In genomic region chr19:47110521-47111080, GRCh38 we compare ENCODE assay signal across 8 cellular contexts. TPM values are rescaled to one million over a fixed set of nuclear protein-coding genes. Genes with fewer than 3 reads are reported as not detected.
DNase-seq lines count a peak whose midpoint lies in the region; ATAC-seq, FAIRE-seq and TF ChIP-seq lines count a peak whose summit lies in the region.

No MANE protein-coding gene starts in this region.

- TF ChIP-seq POLR2A in K562 (conservative IDR thresholded peaks at IDR 0.05) = no peak
- no peak for TF ChIP-seq POLR2A in lower leg skin (IDR thresholded peaks at IDR 0.05)

- CTCF ChIA-PET in K562 (lab: Yijun Ruan, JAX; ENCODE audit: low intra/inter-chr PET ratio) = no interaction called here

- no TSS peak for BruUV-seq in K562 (replicated peaks; lab: Mats Ljungman, UMichigan)

- no peak for ATAC-seq in K562

- H3K4me1 ChIP-seq in HAP-1 = peaks cover 25% of the 10 kb centered on the region
- H3K4me1 ChIP-seq in SJSA1 (replicated peaks) = peaks cover 48% of the 10 kb centered on the region
- peaks cover 20 to 40% of the 10 kb centered on the region in 2 experiments for H3K4me1 ChIP-seq in K562 (replicated peaks in 1 of 2; ENCODE audit: control insufficient read depth in 2 of 2, insufficient read depth in 2 of 2, low read length in 2 of 2)

- H4K20me1 ChIP-seq in K562 (replicated peaks; ENCODE audit: control insufficient read depth, insufficient read depth, low read length) = no peaks in the 10 kb centered on the region

- H3K4me3 ChIP-seq in HAP-1 = peak overlapping the region; percentile 77
- H3K4me3 ChIP-seq in SJSA1 = peak overlapping the region; percentile 58
- peak overlapping the region; percentile 89 for H3K4me3 ChIP-seq in K562
- peak overlapping the region; percentile 94 for H3K4me3 ChIP-seq in lower leg skin (ENCODE audit: low read depth, poor library complexity, severe bottlenecking)

- peak overlapping the region; percentile 88 for H3K4me2 ChIP-seq in K562 (ENCODE audit: insufficient read depth, low read length)

- TF ChIP-seq RAD21 in K562 (CRISPR knock-in tag; conservative IDR thresholded peaks at IDR 0.05 in 1 of 2, IDR thresholded peaks at IDR 0.05 in 1 of 2) = no peak

- FAIRE-seq in K562 (lab: Jason Lieb, UNC) = peak; percentile 70

- TF ChIP-seq CTCF in K562 (IDR thresholded peaks at IDR 0.05 in 2 of 3, conservative IDR thresholded peaks at IDR 0.05 in 1 of 3; ENCODE audit: insufficient read depth in 2 of 3, low read depth in 1 of 3, low read length in 3 of 3) (no peak), lower leg skin (IDR thresholded peaks at IDR 0.05) (no peak)

- in situ Hi-C loops in HAP-1 (cut with MboI; ENCODE audit: low sequenced_read_pairs) (no loop called here), K562 (cut with MboI) (no loop called here)

- no peak for TF ChIP-seq EP300 in K562 (IDR thresholded peaks at IDR 0.05; ENCODE audit: low read length)

- H3K36me3 ChIP-seq in HAP-1 (replicated peaks) = no peaks in the 10 kb centered on the region; the same call in 1 of the 2 replicates
- peaks cover 46% of the 10 kb centered on the region for H3K36me3 ChIP-seq in SJSA1
- H3K36me3 ChIP-seq in K562 (ENCODE audit: control insufficient read depth, insufficient read depth, low read length) = peaks cover 34% of the 10 kb centered on the region

- POLR2A ChIA-PET in K562 (lab: Yijun Ruan, JAX) = interaction anchor here (0.6 to 1.7 kb wide), 7 partner anchors 11 to 542 kb away, joined by 3 to 8 read pairs (median 4); partner anchors contain the start of gene SAE1

- peak overlapping the region; percentile 99 for H3K27ac ChIP-seq in SJSA1
- peak overlapping the region; percentile 96 for H3K27ac ChIP-seq in K562 (ENCODE audit: extremely low read depth, low read depth, low read length)

- no peaks in the 10 kb centered on the region for H3K9me1 ChIP-seq in K562 (ENCODE audit: control insufficient read depth, insufficient read depth, low read length)

- DNase-seq in HAP-1 (ENCODE audit: low spot score in 2 of 2) = peak; percentile 26 to 73
- peak in 1 of 2 experiments; percentile 27 for DNase-seq in SJSA1 (ENCODE audit: low read depth in 1 of 2, low spot score in 2 of 2)
- peak in 3 of 4 experiments; percentile 14 to 49 (median 15) for DNase-seq in K562 (ENCODE audit: extremely low read depth in 1 of 4, low spot score in 3 of 4)
- no peak for DNase-seq in lower leg skin (ENCODE audit: low spot score in 2 of 2)
- DNase-seq in stimulated activated naive CD4-positive, alpha-beta T cell treated with Interleukin-2 at 50 U/mL for 16 hours (lab: John Stamatoyannopoulos, UW) = peak; percentile 61
- DNase-seq in ureter (ENCODE audit: low spot score) = no peak
- no peak for DNase-seq in cerebellum (ENCODE audit: low spot score)
- no peak for DNase-seq in 8988T

- H2AFZ ChIP-seq in K562 (ENCODE audit: low read depth, low read length) = no peak overlapping the region

- no peaks in the 10 kb centered on the region for H3K9me3 ChIP-seq in HAP-1
- H3K9me3 ChIP-seq in SJSA1 (replicated peaks) = no peaks in the 10 kb centered on the region
- H3K9me3 ChIP-seq in K562 (replicated peaks; ENCODE audit: control insufficient read depth, insufficient read depth, low read depth, low read length) = no peaks in the 10 kb centered on the region

- 0% methylated on average over 12 of the region's 16 CpGs for WGBS in K562 (ENCODE audit: insufficient coverage, low coverage, missing lambda C conversion rate)
- 3 to 4% methylated on average over 16 of the region's 16 CpGs for WGBS in lower leg skin, 2 donors

- intact Hi-C loops in K562 (cut with micrococcal nuclease) = loop anchor here (5.0 kb wide), 1 partner anchor 248 kb away; the partner anchor contains the start of gene ARHGAP35
- intact Hi-C loops in lower leg skin (cut with DNase I; ENCODE audit: low total_unique reads) = no loop called here

- peak overlapping the region; percentile 98 to 99 for H3K9ac ChIP-seq in K562 (ENCODE audit: insufficient read depth in 1 of 2, low read depth in 2 of 2, low read length in 2 of 2)

- peaks cover 68% of the 10 kb centered on the region for H3K79me2 ChIP-seq in K562 (ENCODE audit: control insufficient read depth, insufficient read depth, low read length)

- H3K27me3 ChIP-seq in HAP-1 (ENCODE audit: low read depth) = no peaks in the 10 kb centered on the region
- no peaks in the 10 kb centered on the region for H3K27me3 ChIP-seq in SJSA1 (replicated peaks)
- H3K27me3 ChIP-seq in K562 (ENCODE audit: control insufficient read depth in 2 of 2, insufficient read depth in 2 of 2, low read length in 2 of 2) = no peaks in the 10 kb centered on the region

TF ChIP-seq in K562, 482 proteins besides CTCF, POLR2A, EP300 and RAD21 (continues in another document):
- no peak for TF ChIP-seq EHMT2 (IDR thresholded peaks at IDR 0.05)
- TF ChIP-seq KAT2B (IDR thresholded peaks at IDR 0.05; ENCODE audit: low read depth, low read length) = no peak
- no peak for TF ChIP-seq TCF7 (IDR thresholded peaks at IDR 0.05; ENCODE audit: borderline replicate concordance)
- TF ChIP-seq ZNF518B (CRISPR knock-in tag; IDR thresholded peaks at IDR 0.05) = no peak
- peak in 1 of 2 experiments; percentile 36; a peak in 1 of 4 replicates for TF ChIP-seq SIN3A (IDR thresholded peaks at IDR 0.05; ENCODE audit: borderline replicate concordance in 2 of 2, control insufficient read depth in 1 of 2, low read depth in 2 of 2, low read length in 2 of 2)

RNA-seq across cellular contexts. Expression of gene ZC3H4, which starts 3.0 kb away (rescaled TPM):
- 6.8 and 11.1 TPM in 2 replicates for total RNA-seq in SJSA1 (2014; rRNA removed; shearing (Covaris generic))
- total RNA-seq in K562 (2011; cell fraction: chromatin; rRNA removed; ENCODE audit: low replicate concordance) = 66.1 and 83.6 TPM in 2 replicates
- 24.1 and 34.0 TPM in 2 replicates for total RNA-seq in K562 (2011; cell fraction: nucleolus; rRNA removed)
- total RNA-seq in K562 (2011; cell fraction: nucleoplasm; rRNA removed) = 30.9 TPM in 2 replicates
- total RNA-seq in K562 (2014; rRNA removed) (18.3 and 26.0 TPM in 2 replicates), K562 (2014; rRNA removed; fragmentation: Illumina TruSeq; extraction: Trizol) (19.6 and 24.1 TPM in 2 replicates), K562 (2015; rRNA removed; fragmentation: Illumina TruSeq; extraction: Trizol) (13.2 and 19.1 TPM in 2 replicates), K562 (2021) (59.5 and 75.6 TPM in 2 replicates), lower leg skin (10 to 100 TPM; 21.8 to 29.5 (median 27.6) TPM), ureter (55.1 TPM), cerebellum (16.8 TPM)
- polyA plus RNA-seq in K562 (2011; rRNA removed) (4.0 and 5.3 TPM in 2 replicates), K562 (2014; fragmentation: Illumina TruSeq; extraction: Trizol) (33.5 and 33.7 TPM in 2 replicates), K562 (2014; fragmentation: Nextera tagmentation; extraction: Ambion mirVana) (1 to 10 TPM; 2.2 to 8.0 TPM), K562 (2014; rRNA removed) (14.4 and 17.6 TPM in 2 replicates)
- 2.2 and 3.7 TPM in 2 replicates for polyA plus RNA-seq in K562 (2011; cell fraction: cytosol; rRNA removed)
- 14.1 and 22.9 TPM in 2 replicates for polyA plus RNA-seq in K562 (2011; cell fraction: nucleus; rRNA removed)
- polyA plus RNA-seq in K562 (2012) = 11.1 and 39.1 TPM in 2 replicates
- 14.0 and 14.6 TPM in 2 replicates for polyA minus RNA-seq in K562 (2011; rRNA and poly(A)+ RNA removed)
- 23.3 and 31.7 TPM in 2 replicates for polyA minus RNA-seq in K562 (2011; cell fraction: cytosol; rRNA and poly(A)+ RNA removed)
- polyA minus RNA-seq in K562 (2011; cell fraction: nucleus; rRNA and poly(A)+ RNA removed) = 7.5 and 15.8 TPM in 2 replicates

RNA-seq across cellular contexts. Expression of gene SAE1, which starts 20.0 kb away (rescaled TPM):
- 321 and 324 TPM in 2 replicates for total RNA-seq in SJSA1 (2014; rRNA removed; shearing (Covaris generic))
- 86.7 and 121 TPM in 2 replicates for total RNA-seq in K562 (2011; cell fraction: chromatin; rRNA removed; ENCODE audit: low replicate concordance)
- 37.9 and 42.4 TPM in 2 replicates for total RNA-seq in K562 (2011; cell fraction: nucleolus; rRNA removed)
- 54.9 and 55.4 TPM in 2 replicates for total RNA-seq in K562 (2011; cell fraction: nucleoplasm; rRNA removed)
- total RNA-seq in K562 (2014; rRNA removed) (194 and 213 TPM in 2 replicates), K562 (2014; rRNA removed; fragmentation: Illumina TruSeq; extraction: Trizol) (215 and 244 TPM in 2 replicates), K562 (2015; rRNA removed; fragmentation: Illumina TruSeq; extraction: Trizol) (220 and 231 TPM in 2 replicates), K562 (2021) (205 and 217 TPM in 2 replicates), lower leg skin (10 to 100 TPM; 38.8 to 56.1 (median 44.2) TPM), ureter (56.9 TPM), cerebellum (47.5 TPM)
- polyA plus RNA-seq in K562 (2011; rRNA removed) (199 and 297 TPM in 2 replicates), K562 (2014; fragmentation: Illumina TruSeq; extraction: Trizol) (293 and 299 TPM in 2 replicates), K562 (2014; fragmentation: Nextera tagmentation; extraction: Ambion mirVana) (100 to 1,000 TPM in 1 of 2 experiments, 10 to 100 TPM in 1; 82.8 to 133 TPM), K562 (2014; rRNA removed) (250 and 273 TPM in 2 replicates)
- 175 and 205 TPM in 2 replicates for polyA plus RNA-seq in K562 (2011; cell fraction: cytosol; rRNA removed)
- 41.2 and 60.5 TPM in 2 replicates for polyA plus RNA-seq in K562 (2011; cell fraction: nucleus; rRNA removed)
- 207 and 215 TPM in 2 replicates for polyA plus RNA-seq in K562 (2012)
- 138 and 156 TPM in 2 replicates for polyA minus RNA-seq in K562 (2011; rRNA and poly(A)+ RNA removed)
- polyA minus RNA-seq in K562 (2011; cell fraction: cytosol; rRNA and poly(A)+ RNA removed) = 63.5 and 64.3 TPM in 2 replicates
- 11.0 and 20.4 TPM in 2 replicates for polyA minus RNA-seq in K562 (2011; cell fraction: nucleus; rRNA and poly(A)+ RNA removed)

Comparison
In these comparisons a context has a peak if more than half of its experiments do, and no peak if none do; other contexts are left out.
1. DNase-seq: peak in HAP-1 (2 of 2), K562 (3 of 4) and stimulated activated naive CD4-positive, alpha-beta T cell treated with Interleukin-2 at 50 U/mL for 16 hours (single experiment); none in lower leg skin (0 of 2), ureter (single experiment), cerebellum (single experiment) and 8988T (single experiment).
2. Peak in every context shown above with its lines, with median percentiles within 50 percentile points of each other: H3K4me3 ChIP-seq.